ENCODE assay signal across 25 cellular contexts in the genomic region with DNA sequence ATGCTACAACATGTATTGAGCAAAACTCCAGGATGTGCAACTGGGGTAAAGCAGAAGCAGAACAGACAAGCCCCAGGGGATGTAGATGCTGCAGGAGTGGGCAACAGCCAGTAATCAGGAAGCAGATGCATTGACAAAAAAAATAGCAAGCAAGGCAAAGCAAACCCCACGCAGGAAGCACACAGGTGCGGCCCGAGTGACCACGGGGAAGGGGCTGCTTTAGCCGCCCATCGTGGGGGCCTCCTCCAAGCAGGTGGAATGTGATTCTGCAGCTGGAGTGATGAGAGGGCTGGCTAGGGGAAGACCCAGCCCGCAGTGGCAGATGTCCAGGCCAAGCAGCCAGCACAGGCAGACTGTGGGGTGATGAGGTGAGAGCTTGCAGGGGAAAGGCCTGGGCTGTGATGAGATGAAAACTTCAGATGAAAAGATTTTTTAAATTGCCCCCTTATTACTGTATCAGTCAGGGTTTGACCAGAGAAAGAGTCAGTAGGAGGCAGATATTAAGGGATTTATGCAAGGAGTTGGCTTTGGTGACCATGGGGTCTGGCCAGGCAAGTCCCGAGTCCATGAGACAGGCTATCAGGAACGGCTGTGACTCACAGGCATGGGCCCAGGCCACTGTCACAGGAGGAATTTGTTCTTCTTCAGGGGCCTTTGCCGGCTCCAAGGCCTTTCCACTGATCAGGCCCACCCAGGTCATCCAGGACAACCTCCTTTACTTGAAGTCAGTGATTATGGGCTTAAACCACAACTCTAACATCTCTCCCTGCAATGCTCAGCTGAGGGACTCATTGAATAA.
A peak's percentile ranks its signal among the peaks of the same experiment; 100 is the strongest.
DNase-seq lines count a peak whose midpoint lies in the region; ATAC-seq, FAIRE-seq and TF ChIP-seq lines count a peak whose summit lies in the region.
"Had no signal": no experiment of that assay in that cellular context is flagged by ENCODE, and none has a peak within 500 bp of the region (broad histone marks: within the 10 kb centered on the region; RNA-seq: fewer than 3 reads in every experiment).

No MANE protein-coding gene starts in this region.

- intact Hi-C loops in K562 (cut with micrococcal nuclease) (no loop called here), posterior vena cava (cut with DNase I) (no loop called here)

- H3K9me3 ChIP-seq in K562 (replicated peaks; ENCODE audit: control insufficient read depth, insufficient read depth, low read depth, low read length) (no peaks in the 10 kb centered on the region), tibial nerve (no peaks in the 10 kb centered on the region)
- H3K9me3 ChIP-seq: psoas muscle, thyroid gland had no signal

- FAIRE-seq in K562 (lab: Jason Lieb, UNC) = no peak
- FAIRE-seq in urothelium cell line (lab: Jason Lieb, UNC) = peak; percentile 35
- FAIRE-seq: endothelial cell of umbilical vein, GM18507 had no signal

- no TSS peak for BruUV-seq in K562 (replicated peaks; lab: Mats Ljungman, UMichigan)

- H3K27me3 ChIP-seq in K562 (ENCODE audit: control insufficient read depth in 2 of 2, insufficient read depth in 2 of 2, low read length in 2 of 2) (peaks cover 12 to 39% of the 10 kb centered on the region in 2 experiments; a peak in 3 of 5 replicates), tibial nerve (no peaks in the 10 kb centered on the region)
- H3K27me3 ChIP-seq: thyroid gland had no signal

- no peak overlapping the region for H3K4me3 ChIP-seq in K562
- no peak overlapping the region for H3K4me3 ChIP-seq in tibial nerve
- H3K4me3 ChIP-seq: psoas muscle, thyroid gland had no signal

- H3K4me1 ChIP-seq in K562 (replicated peaks in 1 of 2; ENCODE audit: control insufficient read depth in 2 of 2, insufficient read depth in 2 of 2, low read length in 2 of 2) = no peaks in the 10 kb centered on the region
- H3K4me1 ChIP-seq in tibial nerve = peaks cover 3 to 71% (median 14%) of the 10 kb centered on the region in 4 donors

- H3K9me1 ChIP-seq in K562 (ENCODE audit: control insufficient read depth, insufficient read depth, low read length) = no peaks in the 10 kb centered on the region

- 3% methylated on average over 10 of the region's 10 CpGs for WGBS in K562 (ENCODE audit: insufficient coverage, low coverage, missing lambda C conversion rate)
- WGBS in tibial nerve, 2 donors = 51 to 60% methylated on average over 10 of the region's 10 CpGs

- peak overlapping the region; percentile 26; the same call in 1 of the 2 replicates for H3K4me2 ChIP-seq in K562 (ENCODE audit: insufficient read depth, low read length)

- CTCF ChIA-PET in K562 (lab: Yijun Ruan, JAX; ENCODE audit: low intra/inter-chr PET ratio) (no interaction called here), HEK293T (lab: Yijun Ruan, JAX) (no interaction called here)

- POLR2A ChIA-PET in K562 (lab: Yijun Ruan, JAX) = no interaction called here
- POLR2A ChIA-PET in HEK293T (lab: Yijun Ruan, JAX) = no interaction called here

- ATAC-seq in K562 = peak; percentile 38
- no peak for ATAC-seq in GM19351 (IDR thresholded peaks at IDR 0.05; ENCODE audit: unreplicated experiment)
- ATAC-seq: activated naive CD4-positive, alpha-beta T cell treated with anti-CD3 and anti-CD28 coated beads, Interleukin-2, amount 50 U/mL, for 72 hours; stimulated activated naive CD8-positive, alpha-beta T cell treated with anti-CD3 and anti-CD28 coated beads, Interleukin-15, Interleukin-2, amounts not matched to agents 100 U/mL and 50 U/mL, for 24 hours had no signal

- H3K27ac ChIP-seq in K562 (ENCODE audit: extremely low read depth, low read depth, low read length) (no peak overlapping the region), tibial nerve (peak overlapping the region in 2 of 4 donors; percentile 22 to 60)
- H3K27ac ChIP-seq: psoas muscle, thyroid gland, VCaP had no signal

- no peak for TF ChIP-seq CTCF in K562 (IDR thresholded peaks at IDR 0.05 in 2 of 3, conservative IDR thresholded peaks at IDR 0.05 in 1 of 3; ENCODE audit: insufficient read depth in 2 of 3, low read depth in 1 of 3, low read length in 3 of 3)
- TF ChIP-seq CTCF in tibial nerve (IDR thresholded peaks at IDR 0.05) = no peak

- in situ Hi-C loops in K562 (cut with MboI) = no loop called here

- TF ChIP-seq EP300 in K562 (IDR thresholded peaks at IDR 0.05; ENCODE audit: low read length) (no peak), tibial nerve (IDR thresholded peaks at IDR 0.05) (no peak)

- no peak overlapping the region for H2AFZ ChIP-seq in K562 (ENCODE audit: low read depth, low read length)

- H4K20me1 ChIP-seq in K562 (replicated peaks; ENCODE audit: control insufficient read depth, insufficient read depth, low read length) = no peaks in the 10 kb centered on the region; the same call in 1 of the 2 replicates

- TF ChIP-seq POLR2A in K562 (conservative IDR thresholded peaks at IDR 0.05) (no peak), tibial nerve (IDR thresholded peaks at IDR 0.05) (no peak)

- H3K36me3 ChIP-seq in K562 (ENCODE audit: control insufficient read depth, insufficient read depth, low read length) = no peaks in the 10 kb centered on the region
- H3K36me3 ChIP-seq in tibial nerve = no peaks in the 10 kb centered on the region
- H3K36me3 ChIP-seq: thyroid gland had no signal

- H3K9ac ChIP-seq in K562 (ENCODE audit: insufficient read depth in 1 of 2, low read depth in 2 of 2, low read length in 2 of 2) = no peak overlapping the region

- no peak for TF ChIP-seq RAD21 in K562 (CRISPR knock-in tag; conservative IDR thresholded peaks at IDR 0.05 in 1 of 2, IDR thresholded peaks at IDR 0.05 in 1 of 2)

- peak; percentile 34 for DNase-seq in activated CD8-positive, alpha-beta memory T cell treated with anti-CD3 and anti-CD28 coated beads, Interleukin-2, amount 50 U/mL, for 48 hours
- no peak for DNase-seq in activated CD8-positive, alpha-beta memory T cell treated with anti-CD3 and anti-CD28 coated beads, Interleukin-2, amount 50 U/mL, for 4 hours
- DNase-seq in K562 (ENCODE audit: extremely low read depth in 1 of 4, low spot score in 3 of 4) = no peak
- DNase-seq in posterior vena cava (ENCODE audit: low spot score) = peak; percentile 88
- no peak for DNase-seq in urothelium cell line (ENCODE audit: low spot score)
- DNase-seq in HEK293T (ENCODE audit: extremely low spot score) = no peak
- DNase-seq in tibial nerve (ENCODE audit: low spot score in 2 of 2) = no peak
- DNase-seq: activated CD4-positive, alpha-beta T cell treated with anti-CD3 and anti-CD28 coated beads, Interleukin-2, amount 10 ng/mL, durations not matched to agents 24 days and 14 days; AML-193; central memory CD4-positive, alpha-beta T cell; dermis blood vessel endothelial cell; GDM1; KG1; NCI-H146; NCI-H524; stimulated activated CD4-positive, alpha-beta T cell treated with anti-CD3 and anti-CD28 coated beads, Interleukin-12 subunit alpha, Interleukin-12 subunit beta, amount 100 ng/mL, for 4 hours; stimulated activated CD4-positive, alpha-beta T cell treated with anti-CD3 and anti-CD28 coated beads, Interleukin-4, amount 100 ng/mL, for 24 hours; stimulated activated naive CD8-positive, alpha-beta T cell treated with anti-CD3 and anti-CD28 coated beads, Interleukin-15, Interleukin-2, amounts not matched to agents 100 U/mL and 50 U/mL, for 24 hours had no signal

- H3K79me2 ChIP-seq in K562 (ENCODE audit: control insufficient read depth, insufficient read depth, low read length) = no peaks in the 10 kb centered on the region

TF ChIP-seq in K562, 482 proteins besides CTCF, POLR2A, EP300 and RAD21 (continues in another document):
- TF ChIP-seq, protein P1, sequence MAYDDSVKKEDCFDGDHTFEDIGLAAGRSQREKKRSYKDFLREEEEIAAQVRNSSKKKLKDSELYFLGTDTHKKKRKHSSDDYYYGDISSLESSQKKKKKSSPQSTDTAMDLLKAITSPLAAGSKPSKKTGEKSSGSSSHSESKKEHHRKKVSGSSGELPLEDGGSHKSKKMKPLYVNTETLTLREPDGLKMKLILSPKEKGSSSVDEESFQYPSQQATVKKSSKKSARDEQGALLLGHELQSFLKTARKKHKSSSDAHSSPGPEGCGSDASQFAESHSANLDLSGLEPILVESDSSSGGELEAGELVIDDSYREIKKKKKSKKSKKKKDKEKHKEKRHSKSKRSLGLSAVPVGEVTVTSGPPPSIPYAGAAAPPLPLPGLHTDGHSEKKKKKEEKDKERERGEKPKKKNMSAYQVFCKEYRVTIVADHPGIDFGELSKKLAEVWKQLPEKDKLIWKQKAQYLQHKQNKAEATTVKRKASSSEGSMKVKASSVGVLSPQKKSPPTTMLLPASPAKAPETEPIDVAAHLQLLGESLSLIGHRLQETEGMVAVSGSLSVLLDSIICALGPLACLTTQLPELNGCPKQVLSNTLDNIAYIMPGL (CRISPR knock-in tag; IDR thresholded peaks at IDR 0.05) = no peak
- TF ChIP-seq ZNF146 (CRISPR knock-in tag; IDR thresholded peaks at IDR 0.05; ENCODE audit: unreplicated experiment) = no peak
- no peak for TF ChIP-seq RAD51 (IDR thresholded peaks at IDR 0.05; ENCODE audit: borderline replicate concordance, low read depth)

TF ChIP-seq in HEK293T, 16 proteins besides CTCF, POLR2A, EP300 and RAD21:
- no peak for TF ChIP-seq SP1 (IDR thresholded peaks at IDR 0.05)
- TF ChIP-seq, protein P2, sequence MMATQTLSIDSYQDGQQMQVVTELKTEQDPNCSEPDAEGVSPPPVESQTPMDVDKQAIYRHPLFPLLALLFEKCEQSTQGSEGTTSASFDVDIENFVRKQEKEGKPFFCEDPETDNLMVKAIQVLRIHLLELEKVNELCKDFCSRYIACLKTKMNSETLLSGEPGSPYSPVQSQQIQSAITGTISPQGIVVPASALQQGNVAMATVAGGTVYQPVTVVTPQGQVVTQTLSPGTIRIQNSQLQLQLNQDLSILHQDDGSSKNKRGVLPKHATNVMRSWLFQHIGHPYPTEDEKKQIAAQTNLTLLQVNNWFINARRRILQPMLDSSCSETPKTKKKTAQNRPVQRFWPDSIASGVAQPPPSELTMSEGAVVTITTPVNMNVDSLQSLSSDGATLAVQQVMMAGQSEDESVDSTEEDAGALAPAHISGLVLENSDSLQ (IDR thresholded peaks at IDR 0.05) = no peak
- TF ChIP-seq SUZ12 (IDR thresholded peaks at IDR 0.05) = no peak
- no peak for TF ChIP-seq FOXM1 (IDR thresholded peaks at IDR 0.05; ENCODE audit: borderline replicate concordance)
- TF ChIP-seq TARDBP (IDR thresholded peaks at IDR 0.05) = no peak
- TF ChIP-seq ZNF384 (IDR thresholded peaks at IDR 0.05) = no peak
- no peak for TF ChIP-seq HDGF (IDR thresholded peaks at IDR 0.05; ENCODE audit: borderline replicate concordance)
- no peak for TF ChIP-seq BHLHE40 (IDR thresholded peaks at IDR 0.05; ENCODE audit: borderline replicate concordance)
- TF ChIP-seq ELF4 (IDR thresholded peaks at IDR 0.05) = no peak
- no peak for TF ChIP-seq CTBP1 (IDR thresholded peaks at IDR 0.05; ENCODE audit: borderline replicate concordance)
- TF ChIP-seq NFRKB (IDR thresholded peaks at IDR 0.05) = no peak
- TF ChIP-seq L3MBTL2 (conservative IDR thresholded peaks at IDR 0.05) = no peak
- no peak for TF ChIP-seq LEF1 (IDR thresholded peaks at IDR 0.05; ENCODE audit: borderline replicate concordance)
TF ChIP-seq in HEK293T: peak in this region for 0.

Comparison
In these comparisons a context has a peak if more than half of its experiments do, and no peak if none do; other contexts are left out.
1. DNase-seq: peak in activated CD8-positive, alpha-beta memory T cell treated with anti-CD3 and anti-CD28 coated beads, Interleukin-2, amount 50 U/mL, for 48 hours (single experiment) and posterior vena cava (single experiment); none in activated CD8-positive, alpha-beta memory T cell treated with anti-CD3 and anti-CD28 coated beads, Interleukin-2, amount 50 U/mL, for 4 hours (single experiment), K562 (0 of 4), urothelium cell line (single experiment), HEK293T (single experiment) and tibial nerve (0 of 2).